Comparison of ENCODE assay signal across 30 cellular contexts in genomic region chr1:83571536-83571935, GRCh38.
"Had no signal": no experiment of that assay in that cellular context is flagged by ENCODE, and none has a peak within 500 bp of the region (broad histone marks: within the 10 kb centered on the region; RNA-seq: fewer than 3 reads in every experiment).

No MANE protein-coding gene starts in this region.

- H3K4me1 ChIP-seq: parathyroid adenoma, psoas muscle, right lobe of liver, sigmoid colon, suprapubic skin, testis, tibial artery, transverse colon, upper lobe of right lung, uterus had no signal

- DNase-seq: naive thymus-derived CD8-positive, alpha-beta T cell; nephron progenitor cell; nucleus accumbens; posterior cingulate gyrus; psoas muscle; right cardiac atrium; right lobe of liver; sigmoid colon; small intestine; stimulated activated CD4-positive, alpha-beta T cell treated with anti-CD3 and anti-CD28 coated beads, Interleukin-15, amount 100 ng/mL, for 24 hours; stimulated activated CD4-positive, alpha-beta T cell treated with anti-CD3 and anti-CD28 coated beads, Interleukin-2, amount 100 ng/mL, for 24 hours; stimulated activated CD4-positive, alpha-beta T cell treated with anti-CD3 and anti-CD28 coated beads, Interleukin-2, amount 100 ng/mL, for 48 hours; stimulated activated CD4-positive, alpha-beta T cell treated with anti-CD3 and anti-CD28 coated beads, Interleukin-4, amount 100 ng/mL, for 24 hours; stimulated activated naive CD4-positive, alpha-beta T cell; stimulated activated naive CD8-positive, alpha-beta T cell treated with anti-CD3 and anti-CD28 coated beads, Interleukin-15, amount 100 ng/mL, for 72 hours; stimulated activated naive CD8-positive, alpha-beta T cell treated with anti-CD3 and anti-CD28 coated beads, Interleukin-15, Interleukin-2, amounts not matched to agents 100 U/mL and 50 U/mL, for 24 hours; substantia nigra; testis; tibial artery; transverse colon; upper lobe of right lung; uterus had no signal

- H3K9me3 Mint-ChIP-seq: nephron progenitor cell; neural crest cell; stimulated activated naive CD8-positive, alpha-beta T cell treated with anti-CD3 and anti-CD28 coated beads, Interleukin-15, amount 100 ng/mL, for 72 hours had no signal

- H3K27me3 ChIP-seq: neutrophil, right lobe of liver, sigmoid colon, suprapubic skin, testis, tibial artery, transverse colon, upper lobe of right lung, uterus had no signal

- H3K27ac ChIP-seq: neutrophil, parathyroid adenoma, psoas muscle, right lobe of liver, sigmoid colon, suprapubic skin, testis, tibial artery, transverse colon, upper lobe of right lung, uterus had no signal

- H3K9me3 ChIP-seq: neutrophil, psoas muscle, right lobe of liver, sigmoid colon, suprapubic skin, testis, tibial artery, transverse colon, upper lobe of right lung, uterus had no signal

- H3K79me2 ChIP-seq: parathyroid adenoma had no signal

- H3K27ac Mint-ChIP-seq: naive thymus-derived CD8-positive, alpha-beta T cell; natural killer cell treated with Interleukin-12 subunit alpha and Interleukin-12 subunit beta and Interleukin-15 and Interleukin-18, amount 100 ng/mL, for 72 hours; nephron progenitor cell; progenitor cell of endocrine pancreas; stimulated activated effector memory CD8-positive, alpha-beta T cell treated with anti-CD3 and anti-CD28 coated beads, Interleukin-12 subunit alpha, Interleukin-12 subunit beta, amount 100 ng/mL, for 72 hours; stimulated activated naive CD8-positive, alpha-beta T cell treated with anti-CD3 and anti-CD28 coated beads, Interleukin-15, amount 100 ng/mL, for 72 hours; type B pancreatic cell had no signal

- H3K27me3 Mint-ChIP-seq: naive thymus-derived CD8-positive, alpha-beta T cell; natural killer cell treated with Interleukin-12 subunit alpha and Interleukin-12 subunit beta and Interleukin-15 and Interleukin-18, amount 100 ng/mL, for 72 hours; stimulated activated naive CD8-positive, alpha-beta T cell treated with anti-CD3 and anti-CD28 coated beads, Interleukin-15, amount 100 ng/mL, for 72 hours had no signal

- H3K9ac ChIP-seq: parathyroid adenoma had no signal

- H3K4me3 ChIP-seq: psoas muscle, right lobe of liver, sigmoid colon, suprapubic skin, testis, tibial artery, transverse colon, upper lobe of right lung, uterus had no signal

- ATAC-seq: naive thymus-derived CD8-positive, alpha-beta T cell; natural killer cell treated with Interleukin-12 subunit alpha and Interleukin-12 subunit beta and Interleukin-15 and Interleukin-18, amount 100 ng/mL, for 72 hours; psoas muscle; right cardiac atrium; right lobe of liver; stimulated activated effector memory CD8-positive, alpha-beta T cell treated with anti-CD3 and anti-CD28 coated beads, Interleukin-12 subunit alpha, Interleukin-12 subunit beta, amount 100 ng/mL, for 72 hours; stimulated activated naive CD8-positive, alpha-beta T cell treated with anti-CD3 and anti-CD28 coated beads, Interleukin-15, amount 100 ng/mL, for 72 hours; stimulated activated naive CD8-positive, alpha-beta T cell treated with anti-CD3 and anti-CD28 coated beads, Interleukin-15, Interleukin-2, amounts not matched to agents 100 U/mL and 50 U/mL, for 24 hours; upper lobe of right lung had no signal

- H3K4me3 Mint-ChIP-seq: naive thymus-derived CD8-positive, alpha-beta T cell; natural killer cell treated with Interleukin-12 subunit alpha and Interleukin-12 subunit beta and Interleukin-15 and Interleukin-18, amount 100 ng/mL, for 72 hours; nephron progenitor cell; neural crest cell; stimulated activated effector memory CD8-positive, alpha-beta T cell treated with anti-CD3 and anti-CD28 coated beads, Interleukin-12 subunit alpha, Interleukin-12 subunit beta, amount 100 ng/mL, for 72 hours; stimulated activated naive CD8-positive, alpha-beta T cell treated with anti-CD3 and anti-CD28 coated beads, Interleukin-15, amount 100 ng/mL, for 72 hours; type B pancreatic cell had no signal

- H3K4me1 Mint-ChIP-seq: stimulated activated effector memory CD8-positive, alpha-beta T cell treated with anti-CD3 and anti-CD28 coated beads, Interleukin-12 subunit alpha, Interleukin-12 subunit beta, amount 100 ng/mL, for 72 hours; stimulated activated naive CD8-positive, alpha-beta T cell treated with anti-CD3 and anti-CD28 coated beads, Interleukin-15, amount 100 ng/mL, for 72 hours had no signal

- H2AFZ ChIP-seq: parathyroid adenoma had no signal

- H3K36me3 ChIP-seq: neutrophil, right lobe of liver, sigmoid colon, suprapubic skin, tibial artery, transverse colon, upper lobe of right lung, uterus had no signal

- H3K36me3 Mint-ChIP-seq: naive thymus-derived CD8-positive, alpha-beta T cell; natural killer cell treated with Interleukin-12 subunit alpha and Interleukin-12 subunit beta and Interleukin-15 and Interleukin-18, amount 100 ng/mL, for 72 hours; stimulated activated effector memory CD8-positive, alpha-beta T cell treated with anti-CD3 and anti-CD28 coated beads, Interleukin-12 subunit alpha, Interleukin-12 subunit beta, amount 100 ng/mL, for 72 hours; type B pancreatic cell had no signal
